In the genomic region with DNA sequence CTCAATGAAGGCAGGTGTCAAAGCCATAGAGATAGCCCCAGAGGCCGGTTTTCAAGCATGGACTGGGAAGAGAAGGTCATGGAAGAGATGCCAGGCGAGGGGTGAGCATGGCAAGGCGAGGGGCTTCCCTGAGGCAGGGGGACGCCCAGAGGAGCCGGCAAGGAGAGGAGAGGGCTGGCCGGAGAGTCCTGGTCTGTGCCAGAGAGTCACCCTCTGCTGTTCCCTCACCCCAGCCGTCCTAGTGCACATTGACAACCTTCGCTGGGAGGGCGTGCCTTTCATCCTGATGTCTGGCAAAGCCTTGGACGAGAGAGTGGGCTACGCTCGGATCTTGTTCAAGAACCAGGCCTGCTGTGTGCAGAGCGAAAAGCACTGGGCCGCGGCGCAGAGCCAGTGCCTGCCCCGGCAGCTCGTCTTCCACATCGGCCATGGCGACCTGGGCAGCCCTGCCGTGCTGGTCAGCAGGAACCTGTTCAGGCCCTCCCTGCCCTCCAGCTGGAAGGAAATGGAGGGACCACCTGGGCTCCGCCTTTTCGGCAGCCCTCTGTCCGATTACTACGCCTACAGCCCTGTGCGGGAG, we compare ENCODE assay signal across 25 cellular contexts.
"Had no signal": no experiment of that assay in that cellular context is flagged by ENCODE, and none has a peak within 500 bp of the region (broad histone marks: within the 10 kb centered on the region; RNA-seq: fewer than 3 reads in every experiment).

No MANE protein-coding gene starts in this region.

- H3K9me3 Mint-ChIP-seq: immature natural killer cell had no signal

- ATAC-seq: left colon; naive thymus-derived CD4-positive, alpha-beta T cell had no signal

- H3K9me3 ChIP-seq: esophagus muscularis mucosa, neutrophil, right atrium auricular region, sigmoid colon, testis, tibial artery had no signal

- H3K27ac Mint-ChIP-seq: immature natural killer cell, progenitor cell of endocrine pancreas, type B pancreatic cell had no signal

- DNase-seq: dermis blood vessel endothelial cell; effector memory CD4-positive, alpha-beta T cell; foreskin melanocyte; hypothalamus; immature natural killer cell; islet precursor cell; kidney glomerular epithelial cell; left colon; mesenchymal stem cell; midbrain; naive thymus-derived CD4-positive, alpha-beta T cell; sigmoid colon; stimulated activated CD4-positive, alpha-beta T cell treated with anti-CD3 and anti-CD28 coated beads, Interleukin-15, amount 100 ng/mL, for 24 hours; stimulated activated CD4-positive, alpha-beta T cell treated with anti-CD3 and anti-CD28 coated beads, Interleukin-2, amount 100 ng/mL, for 48 hours; stimulated activated naive CD4-positive, alpha-beta T cell; testis; tibial artery had no signal

- H3K4me1 ChIP-seq: parathyroid adenoma, testis had no signal

- H3K4me3 Mint-ChIP-seq: immature natural killer cell; naive thymus-derived CD4-positive, alpha-beta T cell; type B pancreatic cell had no signal

- H3K27ac ChIP-seq: coronary artery, esophagus muscularis mucosa, neutrophil, parathyroid adenoma, right atrium auricular region, sigmoid colon, skin epidermis, testis, tibial artery had no signal

- H3K4me3 ChIP-seq: coronary artery, esophagus muscularis mucosa, right atrium auricular region, sigmoid colon, skin epidermis, testis, tibial artery had no signal

- H3K27me3 Mint-ChIP-seq: naive thymus-derived CD4-positive, alpha-beta T cell; progenitor cell of endocrine pancreas had no signal

- H3K27me3 ChIP-seq: esophagus muscularis mucosa, neutrophil, right atrium auricular region, sigmoid colon, testis, tibial artery had no signal
